In genomic region chr12:54377797-54378515, GRCh38 we compare ENCODE assay signal across 1 cellular context.
TF ChIP-seq lines count a peak whose summit lies in the region.

No MANE protein-coding gene starts in this region.

TF ChIP-seq in HepG2, 621 proteins besides CTCF, POLR2A, EP300 and RAD21:
- TF ChIP-seq SOX5 (CRISPR knock-in tag; IDR thresholded peaks at IDR 0.05; ENCODE audit: borderline replicate concordance) (no peak), ZNF44 (CRISPR knock-in tag; IDR thresholded peaks at IDR 0.05) (no peak), ZFP62 (CRISPR knock-in tag; IDR thresholded peaks at IDR 0.05) (no peak), ZNF335 (CRISPR knock-in tag; IDR thresholded peaks at IDR 0.05) (no peak), HOXA3 (CRISPR knock-in tag; IDR thresholded peaks at IDR 0.05) (no peak), PATZ1 (CRISPR knock-in tag; IDR thresholded peaks at IDR 0.05) (peak; percentile 31; the same call in 1 of the 2 replicates), CREB1 (IDR thresholded peaks at IDR 0.05) (no peak), CREB1 (CRISPR knock-in tag; IDR thresholded peaks at IDR 0.05) (no peak), ZNF740 (CRISPR knock-in tag; IDR thresholded peaks at IDR 0.05) (no peak), NR2F6 (IDR thresholded peaks at IDR 0.05) (peak; percentile 55), NR2F6 (CRISPR knock-in tag; IDR thresholded peaks at IDR 0.05) (peak; percentile 27; the same call in 1 of the 2 replicates), ZSCAN21 (CRISPR knock-in tag; IDR thresholded peaks at IDR 0.05; ENCODE audit: borderline replicate concordance) (no peak), NR2F1 (CRISPR knock-in tag; IDR thresholded peaks at IDR 0.05) (0 out of 4 replicates have a peak, but pooled peaks of 1 of the 2 experiments have one; percentile 36), MBNL3 (CRISPR knock-in tag; conservative IDR thresholded peaks at IDR 0.05) (no peak), TP53 (CRISPR knock-in tag; conservative IDR thresholded peaks at IDR 0.05) (no peak), ZNF292 (CRISPR knock-in tag; IDR thresholded peaks at IDR 0.05; ENCODE audit: borderline replicate concordance, low read depth) (no peak), ZNF816 (CRISPR knock-in tag; IDR thresholded peaks at IDR 0.05; ENCODE audit: borderline replicate concordance) (no peak), ZNF354B (CRISPR knock-in tag; IDR thresholded peaks at IDR 0.05) (no peak), E2F2 (CRISPR knock-in tag; IDR thresholded peaks at IDR 0.05; ENCODE audit: borderline replicate concordance) (no peak), ZNF263 (CRISPR knock-in tag; IDR thresholded peaks at IDR 0.05) (0 out of 2 replicates have a peak, but pooled peaks have one; percentile 17), ZNF124 (CRISPR knock-in tag; IDR thresholded peaks at IDR 0.05) (no peak), POGK (CRISPR knock-in tag; conservative IDR thresholded peaks at IDR 0.05) (0 out of 2 replicates have a peak, but pooled peaks have one; percentile 8), SP5 (CRISPR knock-in tag; IDR thresholded peaks at IDR 0.05; ENCODE audit: borderline replicate concordance, low read depth) (no peak), ZBTB8A (CRISPR knock-in tag; IDR thresholded peaks at IDR 0.05; ENCODE audit: borderline replicate concordance, low read depth) (no peak), HIVEP1 (CRISPR knock-in tag; IDR thresholded peaks at IDR 0.05) (no peak), ZNF331 (CRISPR knock-in tag; IDR thresholded peaks at IDR 0.05) (no peak)
- TF ChIP-seq, protein P1, sequence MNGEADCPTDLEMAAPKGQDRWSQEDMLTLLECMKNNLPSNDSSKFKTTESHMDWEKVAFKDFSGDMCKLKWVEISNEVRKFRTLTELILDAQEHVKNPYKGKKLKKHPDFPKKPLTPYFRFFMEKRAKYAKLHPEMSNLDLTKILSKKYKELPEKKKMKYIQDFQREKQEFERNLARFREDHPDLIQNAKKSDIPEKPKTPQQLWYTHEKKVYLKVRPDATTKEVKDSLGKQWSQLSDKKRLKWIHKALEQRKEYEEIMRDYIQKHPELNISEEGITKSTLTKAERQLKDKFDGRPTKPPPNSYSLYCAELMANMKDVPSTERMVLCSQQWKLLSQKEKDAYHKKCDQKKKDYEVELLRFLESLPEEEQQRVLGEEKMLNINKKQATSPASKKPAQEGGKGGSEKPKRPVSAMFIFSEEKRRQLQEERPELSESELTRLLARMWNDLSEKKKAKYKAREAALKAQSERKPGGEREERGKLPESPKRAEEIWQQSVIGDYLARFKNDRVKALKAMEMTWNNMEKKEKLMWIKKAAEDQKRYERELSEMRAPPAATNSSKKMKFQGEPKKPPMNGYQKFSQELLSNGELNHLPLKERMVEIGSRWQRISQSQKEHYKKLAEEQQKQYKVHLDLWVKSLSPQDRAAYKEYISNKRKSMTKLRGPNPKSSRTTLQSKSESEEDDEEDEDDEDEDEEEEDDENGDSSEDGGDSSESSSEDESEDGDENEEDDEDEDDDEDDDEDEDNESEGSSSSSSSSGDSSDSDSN (CRISPR knock-in tag; IDR thresholded peaks at IDR 0.05), result 0 out of 2 replicates have a peak, but pooled peaks have one; percentile 1
- TF ChIP-seq, protein P2, sequence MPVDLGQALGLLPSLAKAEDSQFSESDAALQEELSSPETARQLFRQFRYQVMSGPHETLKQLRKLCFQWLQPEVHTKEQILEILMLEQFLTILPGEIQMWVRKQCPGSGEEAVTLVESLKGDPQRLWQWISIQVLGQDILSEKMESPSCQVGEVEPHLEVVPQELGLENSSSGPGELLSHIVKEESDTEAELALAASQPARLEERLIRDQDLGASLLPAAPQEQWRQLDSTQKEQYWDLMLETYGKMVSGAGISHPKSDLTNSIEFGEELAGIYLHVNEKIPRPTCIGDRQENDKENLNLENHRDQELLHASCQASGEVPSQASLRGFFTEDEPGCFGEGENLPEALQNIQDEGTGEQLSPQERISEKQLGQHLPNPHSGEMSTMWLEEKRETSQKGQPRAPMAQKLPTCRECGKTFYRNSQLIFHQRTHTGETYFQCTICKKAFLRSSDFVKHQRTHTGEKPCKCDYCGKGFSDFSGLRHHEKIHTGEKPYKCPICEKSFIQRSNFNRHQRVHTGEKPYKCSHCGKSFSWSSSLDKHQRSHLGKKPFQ (CRISPR knock-in tag; IDR thresholded peaks at IDR 0.05; ENCODE audit: insufficient replicate concordance), result no peak
- TF ChIP-seq, protein P3, sequence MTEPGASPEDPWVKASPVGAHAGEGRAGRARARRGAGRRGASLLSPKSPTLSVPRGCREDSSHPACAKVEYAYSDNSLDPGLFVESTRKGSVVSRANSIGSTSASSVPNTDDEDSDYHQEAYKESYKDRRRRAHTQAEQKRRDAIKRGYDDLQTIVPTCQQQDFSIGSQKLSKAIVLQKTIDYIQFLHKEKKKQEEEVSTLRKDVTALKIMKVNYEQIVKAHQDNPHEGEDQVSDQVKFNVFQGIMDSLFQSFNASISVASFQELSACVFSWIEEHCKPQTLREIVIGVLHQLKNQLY (CRISPR knock-in tag; IDR thresholded peaks at IDR 0.05), result no peak
- TF ChIP-seq, protein P4, sequence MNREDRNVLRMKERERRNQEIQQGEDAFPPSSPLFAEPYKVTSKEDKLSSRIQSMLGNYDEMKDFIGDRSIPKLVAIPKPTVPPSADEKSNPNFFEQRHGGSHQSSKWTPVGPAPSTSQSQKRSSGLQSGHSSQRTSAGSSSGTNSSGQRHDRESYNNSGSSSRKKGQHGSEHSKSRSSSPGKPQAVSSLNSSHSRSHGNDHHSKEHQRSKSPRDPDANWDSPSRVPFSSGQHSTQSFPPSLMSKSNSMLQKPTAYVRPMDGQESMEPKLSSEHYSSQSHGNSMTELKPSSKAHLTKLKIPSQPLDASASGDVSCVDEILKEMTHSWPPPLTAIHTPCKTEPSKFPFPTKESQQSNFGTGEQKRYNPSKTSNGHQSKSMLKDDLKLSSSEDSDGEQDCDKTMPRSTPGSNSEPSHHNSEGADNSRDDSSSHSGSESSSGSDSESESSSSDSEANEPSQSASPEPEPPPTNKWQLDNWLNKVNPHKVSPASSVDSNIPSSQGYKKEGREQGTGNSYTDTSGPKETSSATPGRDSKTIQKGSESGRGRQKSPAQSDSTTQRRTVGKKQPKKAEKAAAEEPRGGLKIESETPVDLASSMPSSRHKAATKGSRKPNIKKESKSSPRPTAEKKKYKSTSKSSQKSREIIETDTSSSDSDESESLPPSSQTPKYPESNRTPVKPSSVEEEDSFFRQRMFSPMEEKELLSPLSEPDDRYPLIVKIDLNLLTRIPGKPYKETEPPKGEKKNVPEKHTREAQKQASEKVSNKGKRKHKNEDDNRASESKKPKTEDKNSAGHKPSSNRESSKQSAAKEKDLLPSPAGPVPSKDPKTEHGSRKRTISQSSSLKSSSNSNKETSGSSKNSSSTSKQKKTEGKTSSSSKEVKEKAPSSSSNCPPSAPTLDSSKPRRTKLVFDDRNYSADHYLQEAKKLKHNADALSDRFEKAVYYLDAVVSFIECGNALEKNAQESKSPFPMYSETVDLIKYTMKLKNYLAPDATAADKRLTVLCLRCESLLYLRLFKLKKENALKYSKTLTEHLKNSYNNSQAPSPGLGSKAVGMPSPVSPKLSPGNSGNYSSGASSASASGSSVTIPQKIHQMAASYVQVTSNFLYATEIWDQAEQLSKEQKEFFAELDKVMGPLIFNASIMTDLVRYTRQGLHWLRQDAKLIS (CRISPR knock-in tag; IDR thresholded peaks at IDR 0.05), result no peak
- TF ChIP-seq, protein P5, sequence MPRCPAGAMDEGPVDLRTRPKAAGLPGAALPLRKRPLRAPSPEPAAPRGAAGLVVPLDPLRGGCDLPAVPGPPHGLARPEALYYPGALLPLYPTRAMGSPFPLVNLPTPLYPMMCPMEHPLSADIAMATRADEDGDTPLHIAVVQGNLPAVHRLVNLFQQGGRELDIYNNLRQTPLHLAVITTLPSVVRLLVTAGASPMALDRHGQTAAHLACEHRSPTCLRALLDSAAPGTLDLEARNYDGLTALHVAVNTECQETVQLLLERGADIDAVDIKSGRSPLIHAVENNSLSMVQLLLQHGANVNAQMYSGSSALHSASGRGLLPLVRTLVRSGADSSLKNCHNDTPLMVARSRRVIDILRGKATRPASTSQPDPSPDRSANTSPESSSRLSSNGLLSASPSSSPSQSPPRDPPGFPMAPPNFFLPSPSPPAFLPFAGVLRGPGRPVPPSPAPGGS (CRISPR knock-in tag; IDR thresholded peaks at IDR 0.05), result no peak
